In genomic region chr5:482021-482420, GRCh38 we compare ENCODE assay signal across 22 cellular contexts. TPM values are rescaled to one million over a fixed set of nuclear protein-coding genes. Genes with fewer than 3 reads are reported as not detected.
DNase-seq lines count a peak whose midpoint lies in the region; ATAC-seq and TF ChIP-seq lines count a peak whose summit lies in the region.
"Had no signal": no experiment of that assay in that cellular context is flagged by ENCODE, and none has a peak within 500 bp of the region (broad histone marks: within the 10 kb centered on the region; RNA-seq: fewer than 3 reads in every experiment).

No MANE protein-coding gene starts in this region.

- H3K36me3 ChIP-seq in left ventricle myocardium inferior: no peaks in the 10 kb centered on the region
- H3K36me3 ChIP-seq in BLaER1 treated with 17β-estradiol and CSF1 and Interleukin-3, amounts not matched to agents 10 nM and 100 nM: no peaks in the 10 kb centered on the region
- H3K36me3 ChIP-seq: BE2C had no signal

- CTCF ChIA-PET in activated CD8-positive, alpha-beta memory T cell treated with anti-CD3 and anti-CD28 coated beads, Interleukin-2, amount 10 ng/mL, durations not matched to agents 7 days and 5 days (lab: Charles Lee): no interaction called here

- H3K27me3 ChIP-seq in right cardiac atrium (ENCODE audit: control insufficient read depth, insufficient read depth): no peaks in the 10 kb centered on the region
- H3K27me3 ChIP-seq in left ventricle myocardium inferior (ENCODE audit: low read depth): peaks cover 91% of the 10 kb centered on the region
- H3K27me3 ChIP-seq in BLaER1 treated with 17β-estradiol and CSF1 and Interleukin-3, amounts not matched to agents 10 nM and 100 nM: peaks cover 6 to 78% (median 19%) of the 10 kb centered on the region in 11 experiments

- H3K9me3 ChIP-seq in right cardiac atrium (ENCODE audit: control insufficient read depth, low read length): no peaks in the 10 kb centered on the region
- no peaks in the 10 kb centered on the region for H3K9me3 ChIP-seq in left ventricle myocardium inferior (replicated peaks)
- no peaks in the 10 kb centered on the region for H3K9me3 ChIP-seq in BLaER1 treated with 17β-estradiol and CSF1 and Interleukin-3, amounts not matched to agents 10 nM and 100 nM (replicated peaks in 1 of 11)
- H3K9me3 ChIP-seq: BE2C had no signal

- DNase-seq in right cardiac atrium (peak in 2 of 3 donors; percentile 45 to 47), left ventricle myocardium inferior (no peak)
- no peak for DNase-seq in stimulated activated naive B cell treated with anti-CD40 and anti-IgM and Interleukin-4, amounts not matched to agents 10 μg/mL and 1 μg/mL and 100 μg/mL, for 72 hours
- DNase-seq in activated CD8-positive, alpha-beta memory T cell treated with anti-CD3 and anti-CD28 coated beads, Interleukin-2, amount 10 ng/mL, durations not matched to agents 7 days and 5 days: no peak
- no peak for DNase-seq in activated naive CD4-positive, alpha-beta T cell (lab: John Stamatoyannopoulos, UW)
- DNase-seq: 8988T; ACHN; BE2C; C1 segment of cervical spinal cord; CD4-positive, alpha-beta memory T cell; CD4-positive, CD25-positive, alpha-beta regulatory T cell; CD8-positive, alpha-beta memory T cell; COR-L47; DMS 273 treated with DMSO at 0.1 percent for 48 hours; DMS153; DMS79; DND-41; EL; GDM1 had no signal

- H3K4me3 Mint-ChIP-seq in stimulated activated naive B cell treated with anti-CD40 and anti-IgM and Interleukin-4, amounts not matched to agents 10 μg/mL and 1 μg/mL and 100 μg/mL, for 72 hours: peak overlapping the region in 1 of 2 donors; percentile 11
- H3K4me3 Mint-ChIP-seq in activated CD8-positive, alpha-beta memory T cell treated with anti-CD3 and anti-CD28 coated beads, Interleukin-2, amount 10 ng/mL, durations not matched to agents 7 days and 5 days: no peak overlapping the region
- H3K4me3 Mint-ChIP-seq: CD4-positive, alpha-beta memory T cell; CD4-positive, CD25-positive, alpha-beta regulatory T cell; CD8-positive, alpha-beta memory T cell had no signal

- TF ChIP-seq CTCF in left ventricle myocardium inferior (IDR thresholded peaks at IDR 0.05; ENCODE audit: borderline replicate concordance): no peak

- H4K20me1 ChIP-seq in BLaER1 treated with 17β-estradiol and CSF1 and Interleukin-3, amounts not matched to agents 10 nM and 100 nM: peaks cover 0 to 64% (median 31%) of the 10 kb centered on the region in 11 experiments; a peak in 19 of 22 replicates

- H3K4me1 ChIP-seq in right cardiac atrium (ENCODE audit: control insufficient read depth, insufficient read depth, low read length) (no peaks in the 10 kb centered on the region), left ventricle myocardium inferior (peaks cover 12% of the 10 kb centered on the region)
- peaks cover 42 to 91% (median 85%) of the 10 kb centered on the region in 10 experiments for H3K4me1 ChIP-seq in BLaER1 treated with 17β-estradiol and CSF1 and Interleukin-3, amounts not matched to agents 10 nM and 100 nM
- H3K4me1 ChIP-seq: BE2C had no signal

- H3K27ac Mint-ChIP-seq in stimulated activated naive B cell treated with anti-CD40 and anti-IgM and Interleukin-4, amounts not matched to agents 10 μg/mL and 1 μg/mL and 100 μg/mL, for 72 hours: peak overlapping the region; percentile 69
- H3K27ac Mint-ChIP-seq in activated CD8-positive, alpha-beta memory T cell treated with anti-CD3 and anti-CD28 coated beads, Interleukin-2, amount 10 ng/mL, durations not matched to agents 7 days and 5 days: no peak overlapping the region
- H3K27ac Mint-ChIP-seq: CD14-positive monocyte; CD4-positive, alpha-beta memory T cell; CD4-positive, CD25-positive, alpha-beta regulatory T cell; CD8-positive, alpha-beta memory T cell had no signal

- peaks cover 21 to 43% of the 10 kb centered on the region in 2 donors for H3K4me1 Mint-ChIP-seq in stimulated activated naive B cell treated with anti-CD40 and anti-IgM and Interleukin-4, amounts not matched to agents 10 μg/mL and 1 μg/mL and 100 μg/mL, for 72 hours
- no peaks in the 10 kb centered on the region for H3K4me1 Mint-ChIP-seq in activated CD8-positive, alpha-beta memory T cell treated with anti-CD3 and anti-CD28 coated beads, Interleukin-2, amount 10 ng/mL, durations not matched to agents 7 days and 5 days

- no peak overlapping the region for H3K4me3 ChIP-seq in right cardiac atrium (ENCODE audit: low read length)
- no peak overlapping the region for H3K4me3 ChIP-seq in left ventricle myocardium inferior
- no peak overlapping the region; a peak in 1 of 20 replicates for H3K4me3 ChIP-seq in BLaER1 treated with 17β-estradiol and CSF1 and Interleukin-3, amounts not matched to agents 10 nM and 100 nM
- H3K4me3 ChIP-seq: GM12878 had no signal

- WGBS in right cardiac atrium: 76% methylated on average over 24 of the region's 24 CpGs

- ATAC-seq in right cardiac atrium: no peak
- no peak for ATAC-seq in stimulated activated naive B cell treated with anti-CD40 and anti-IgM and Interleukin-4, amounts not matched to agents 10 μg/mL and 1 μg/mL and 100 μg/mL, for 72 hours (replicated peaks)
- no peak for ATAC-seq in activated CD8-positive, alpha-beta memory T cell treated with anti-CD3 and anti-CD28 coated beads, Interleukin-2, amount 10 ng/mL, durations not matched to agents 7 days and 5 days
- ATAC-seq: GM12878 had no signal

- intact Hi-C loops in right cardiac atrium (cut with DNase I): no loop called here
- intact Hi-C loops in left ventricle myocardium inferior (cut with micrococcal nuclease): no loop called here

- H3K9ac ChIP-seq in BLaER1 treated with 17β-estradiol and CSF1 and Interleukin-3, amounts not matched to agents 10 nM and 100 nM: no peak overlapping the region

- H3K36me3 Mint-ChIP-seq in stimulated activated naive B cell treated with anti-CD40 and anti-IgM and Interleukin-4, amounts not matched to agents 10 μg/mL and 1 μg/mL and 100 μg/mL, for 72 hours: peaks cover 34% of the 10 kb centered on the region in 2 donors
- H3K36me3 Mint-ChIP-seq in activated CD8-positive, alpha-beta memory T cell treated with anti-CD3 and anti-CD28 coated beads, Interleukin-2, amount 10 ng/mL, durations not matched to agents 7 days and 5 days: no peaks in the 10 kb centered on the region
- H3K36me3 Mint-ChIP-seq: CD14-positive monocyte; CD4-positive, alpha-beta memory T cell; CD4-positive, CD25-positive, alpha-beta regulatory T cell; CD8-positive, alpha-beta memory T cell had no signal

- peaks cover 32 to 80% of the 10 kb centered on the region in 2 donors for H3K27me3 Mint-ChIP-seq in stimulated activated naive B cell treated with anti-CD40 and anti-IgM and Interleukin-4, amounts not matched to agents 10 μg/mL and 1 μg/mL and 100 μg/mL, for 72 hours
- H3K27me3 Mint-ChIP-seq in activated CD8-positive, alpha-beta memory T cell treated with anti-CD3 and anti-CD28 coated beads, Interleukin-2, amount 10 ng/mL, durations not matched to agents 7 days and 5 days: no peaks in the 10 kb centered on the region

- peak overlapping the region; percentile 20 to 97 (median 87); a peak in 18 of 22 replicates for H3K4me2 ChIP-seq in BLaER1 treated with 17β-estradiol and CSF1 and Interleukin-3, amounts not matched to agents 10 nM and 100 nM

- peaks cover 0 to 3% of the 10 kb centered on the region in 2 donors for H3K9me3 Mint-ChIP-seq in stimulated activated naive B cell treated with anti-CD40 and anti-IgM and Interleukin-4, amounts not matched to agents 10 μg/mL and 1 μg/mL and 100 μg/mL, for 72 hours
- no peaks in the 10 kb centered on the region for H3K9me3 Mint-ChIP-seq in activated CD8-positive, alpha-beta memory T cell treated with anti-CD3 and anti-CD28 coated beads, Interleukin-2, amount 10 ng/mL, durations not matched to agents 7 days and 5 days (ENCODE audit: low read depth)
- H3K9me3 Mint-ChIP-seq: CD4-positive, alpha-beta memory T cell; CD4-positive, CD25-positive, alpha-beta regulatory T cell; CD8-positive, alpha-beta memory T cell had no signal

- no peak overlapping the region for H3K27ac ChIP-seq in right cardiac atrium (ENCODE audit: low read length)
- H3K27ac ChIP-seq in left ventricle myocardium inferior (replicated peaks): no peak overlapping the region
- H3K27ac ChIP-seq in BLaER1 treated with 17β-estradiol and CSF1 and Interleukin-3, amounts not matched to agents 10 nM and 100 nM: no peak overlapping the region

RNA-seq across cellular contexts. Expression of gene EXOC3, which starts 39.0 kb away (rescaled TPM):
- total RNA-seq in right cardiac atrium (10 to 100 TPM; 42.4 to 50.2 (median 46.5) TPM), left ventricle myocardium inferior (46.2 TPM)
- polyA plus RNA-seq in right cardiac atrium: 30.1 TPM
- total RNA-seq in activated CD8-positive, alpha-beta memory T cell treated with anti-CD3 and anti-CD28 coated beads, Interleukin-2, amount 10 ng/mL, durations not matched to agents 7 days and 5 days: 10 to 100 TPM; 68.2 to 71.2 TPM

RNA-seq across cellular contexts. Expression of gene SLC9A3, which starts 42.2 kb away (rescaled TPM):
- total RNA-seq in right cardiac atrium (1 to 10 TPM in 2 of 4 donors, under 1 TPM in 2; 0.94 to 1.1 (median 0.99) TPM), left ventricle myocardium inferior (0.91 TPM)
- 1.1 TPM for polyA plus RNA-seq in right cardiac atrium
- 1 to 10 TPM; 1.3 to 1.7 TPM for total RNA-seq in activated CD8-positive, alpha-beta memory T cell treated with anti-CD3 and anti-CD28 coated beads, Interleukin-2, amount 10 ng/mL, durations not matched to agents 7 days and 5 days

Comparison
In these comparisons a context has a peak if more than half of its experiments do, and no peak if none do; other contexts are left out.
1. DNase-seq: peak in right cardiac atrium (2 of 3); none in left ventricle myocardium inferior (single experiment), stimulated activated naive B cell treated with anti-CD40 and anti-IgM and Interleukin-4, amounts not matched to agents 10 μg/mL and 1 μg/mL and 100 μg/mL, for 72 hours (single experiment), activated CD8-positive, alpha-beta memory T cell treated with anti-CD3 and anti-CD28 coated beads, Interleukin-2, amount 10 ng/mL, durations not matched to agents 7 days and 5 days (single experiment) and activated naive CD4-positive, alpha-beta T cell (0 of 4).